In genomic region chr3:39213613-39214012, GRCh38 we compare ENCODE assay signal across 1 cellular context.
TF ChIP-seq lines count a peak whose summit lies in the region.

No MANE protein-coding gene starts in this region.

TF ChIP-seq in H1, 55 proteins besides CTCF, POLR2A, EP300 and RAD21:
- TF ChIP-seq RFX5 (IDR thresholded peaks at IDR 0.05; ENCODE audit: borderline replicate concordance, low read depth, low read length) (no peak), HDAC6 (IDR thresholded peaks at IDR 0.05; ENCODE audit: low read depth, low read length) (no peak), SRF (IDR thresholded peaks at IDR 0.05; ENCODE audit: low read depth, low read length) (no peak), BCL11A (IDR thresholded peaks at IDR 0.05; ENCODE audit: low read depth in 2 of 2, low read length in 2 of 2) (no peak), NANOG (IDR thresholded peaks at IDR 0.05; ENCODE audit: insufficient read depth, low read depth, low read length, poor library complexity, severe bottlenecking) (no peak), KDM1A (IDR thresholded peaks at IDR 0.05; ENCODE audit: borderline replicate concordance, low read length) (no peak), HDAC2 (IDR thresholded peaks at IDR 0.05; ENCODE audit: borderline replicate concordance in 1 of 2, low read depth in 2 of 2, low read length in 2 of 2) (no peak), CBX5 (IDR thresholded peaks at IDR 0.05; ENCODE audit: low read depth, low read length) (no peak), YY1 (IDR thresholded peaks at IDR 0.05; ENCODE audit: low read depth, low read length) (no peak), ATF3 (IDR thresholded peaks at IDR 0.05; ENCODE audit: insufficient read depth, low read depth, low read length) (no peak), SP4 (IDR thresholded peaks at IDR 0.05; ENCODE audit: low read length) (no peak), CBX8 (IDR thresholded peaks at IDR 0.05; ENCODE audit: borderline replicate concordance, low read depth, low read length) (no peak), RXRA (IDR thresholded peaks at IDR 0.05; ENCODE audit: insufficient read depth, low read depth, low read length) (no peak), PHF8 (conservative IDR thresholded peaks at IDR 0.05; ENCODE audit: low read depth, low read length) (no peak), ATF2 (IDR thresholded peaks at IDR 0.05; ENCODE audit: low read length) (no peak), GTF2F1 (IDR thresholded peaks at IDR 0.05; ENCODE audit: borderline replicate concordance, low read depth, low read length) (no peak), RNF2 (IDR thresholded peaks at IDR 0.05; ENCODE audit: borderline replicate concordance, low read depth, low read length, missing control alignments, poor library complexity, severe bottlenecking) (no peak), SIN3A (conservative IDR thresholded peaks at IDR 0.05 in 1 of 2, IDR thresholded peaks at IDR 0.05 in 1 of 2; ENCODE audit: low read depth in 1 of 2, low read length in 2 of 2) (no peak), GABPA (IDR thresholded peaks at IDR 0.05; ENCODE audit: borderline replicate concordance, insufficient read depth, low read length) (no peak)
- TF ChIP-seq, protein P1, sequence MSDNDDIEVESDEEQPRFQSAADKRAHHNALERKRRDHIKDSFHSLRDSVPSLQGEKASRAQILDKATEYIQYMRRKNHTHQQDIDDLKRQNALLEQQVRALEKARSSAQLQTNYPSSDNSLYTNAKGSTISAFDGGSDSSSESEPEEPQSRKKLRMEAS (IDR thresholded peaks at IDR 0.05), result no peak
